In the genomic region with DNA sequence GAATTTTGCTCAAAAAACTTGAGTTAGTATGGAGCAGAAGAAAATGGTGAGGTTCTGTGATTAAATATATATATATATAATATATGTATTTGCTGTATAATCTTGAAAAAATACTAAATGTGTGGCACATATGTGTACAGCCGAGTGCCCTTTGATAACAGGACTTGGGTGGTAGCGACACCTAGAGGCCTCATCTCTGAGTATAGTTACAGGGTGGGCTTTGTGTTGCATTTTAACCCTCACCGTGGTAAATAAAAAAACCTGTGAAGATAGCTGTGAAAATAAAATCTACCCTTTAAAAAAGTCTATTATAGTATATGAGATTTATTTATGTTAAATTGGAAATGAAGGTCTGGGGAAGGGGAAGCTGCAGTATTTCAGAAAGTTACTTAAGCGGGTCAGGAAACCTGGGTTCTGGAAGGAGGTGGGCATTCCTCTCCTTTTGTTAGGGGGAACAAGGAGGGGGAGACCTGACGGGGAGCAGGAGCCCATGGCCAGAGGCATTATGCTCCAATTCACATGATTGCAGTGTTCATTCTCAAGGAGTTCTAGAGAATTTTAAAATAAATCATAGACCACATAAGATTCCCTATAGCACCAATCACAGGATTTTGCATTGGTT, we compare ENCODE assay signal across 8 cellular contexts.
DNase-seq lines count a peak whose midpoint lies in the region; ATAC-seq and TF ChIP-seq lines count a peak whose summit lies in the region.

No MANE protein-coding gene starts in this region.

- CTCF ChIA-PET in CD4-positive, alpha-beta T cell (lab: Charles Lee), result interaction anchor here (0.7 kb wide), 1 partner anchor 143 kb away, joined by 3 read pairs; no protein-coding TSS in a partner anchor

- no peak overlapping the region for H3K27ac Mint-ChIP-seq in CD4-positive, alpha-beta T cell

- peak; percentile 79 for TF ChIP-seq CTCF in CD4-positive, alpha-beta T cell (IDR thresholded peaks at IDR 0.05)

- ATAC-seq in CD4-positive, alpha-beta T cell (ENCODE audit: poor library complexity), result peak; percentile 58
- peak; percentile 80 for ATAC-seq in GM18907 (IDR thresholded peaks at IDR 0.05; ENCODE audit: unreplicated experiment)

- H3K4me1 Mint-ChIP-seq in CD4-positive, alpha-beta T cell (ENCODE audit: low read depth), result no peaks in the 10 kb centered on the region

- intact Hi-C loops in CD4-positive, alpha-beta T cell (cut with DNase I, micrococcal nuclease), result loop anchor here (1.0 to 2.0 kb wide), 3 partner anchors 68 to 144 kb away; no protein-coding TSS in a partner anchor

- no peaks in the 10 kb centered on the region for H3K9me3 Mint-ChIP-seq in CD4-positive, alpha-beta T cell

- H3K9me3 ChIP-seq in CD4-positive, alpha-beta T cell (ENCODE audit: control insufficient read depth, low read length), result no peaks in the 10 kb centered on the region
- H3K9me3 ChIP-seq in SJCRH30 (replicated peaks), result no peaks in the 10 kb centered on the region

- H3K27me3 ChIP-seq in CD4-positive, alpha-beta T cell (ENCODE audit: control insufficient read depth, insufficient read depth, low read length), result no peaks in the 10 kb centered on the region
- H3K27me3 ChIP-seq in SJCRH30, result no peaks in the 10 kb centered on the region

- H3K36me3 Mint-ChIP-seq in CD4-positive, alpha-beta T cell (ENCODE audit: low read depth), result no peaks in the 10 kb centered on the region

- no peak overlapping the region for H3K4me3 Mint-ChIP-seq in CD4-positive, alpha-beta T cell

- no peaks in the 10 kb centered on the region for H3K4me1 ChIP-seq in SJCRH30

- POLR2A ChIA-PET in CD4-positive, alpha-beta T cell (lab: Charles Lee), result no interaction called here

- no peak overlapping the region for H3K27ac ChIP-seq in CD4-positive, alpha-beta T cell (ENCODE audit: low read depth, low read length)
- H3K27ac ChIP-seq in SJCRH30, result no peak overlapping the region

- no peak overlapping the region for H3K4me3 ChIP-seq in SJCRH30

- peak; percentile 7 to 40 (median 30) for DNase-seq in CD4-positive, alpha-beta T cell
- DNase-seq in HPDE6-E6E7 (ENCODE audit: extremely low spot score) (peak; percentile 7), SJCRH30 (peak; percentile 52 to 78), astrocyte of the hippocampus (ENCODE audit: low read depth, low spot score) (peak; percentile 73), islet precursor cell (peak; percentile 64), mesenteric fat pad (ENCODE audit: low spot score) (no peak)
- peak in 2 of 3 donors; percentile 12 to 22 for DNase-seq in stimulated activated CD4-positive, alpha-beta T cell treated with anti-CD3 and anti-CD28 coated beads, TNF-alpha, amount 100 ng/mL, for 48 hours (ENCODE audit: low read depth in 3 of 3)

- peaks cover 4% of the 10 kb centered on the region for H3K27me3 Mint-ChIP-seq in CD4-positive, alpha-beta T cell

- H3K36me3 ChIP-seq in SJCRH30, result no peaks in the 10 kb centered on the region
